Comparison of ENCODE assay signal across 32 cellular contexts in genomic region chr20:53956013-53956715, GRCh38.
"Had no signal": no experiment of that assay in that cellular context is flagged by ENCODE, and none has a peak within 500 bp of the region (broad histone marks: within the 10 kb centered on the region; RNA-seq: fewer than 3 reads in every experiment).

No MANE protein-coding gene starts in this region.

- H3K9me3 ChIP-seq: adrenal gland, body of pancreas had no signal

- DNase-seq: activated B cell treated with CpG ODN at 0.5 μM for 24 hours; activated CD4-positive, alpha-beta memory T cell treated with anti-CD3 and anti-CD28 coated beads for 36 hours; activated CD4-positive, alpha-beta T cell treated with anti-CD3 and anti-CD28 coated beads for 4 hours; activated CD4-positive, alpha-beta T cell treated with anti-CD3 and anti-CD28 coated beads, Interleukin-2, amount 10 ng/mL, durations not matched to agents 24 days and 14 days; activated CD4-positive, alpha-beta T cell treated with anti-CD3 and anti-CD28 coated beads, Interleukin-2, amount 50 U/mL, for 1 hour; activated CD4-positive, alpha-beta T cell treated with anti-CD3 and anti-CD28 coated beads, Interleukin-2, amount 50 U/mL, for 4 hours; activated CD4-positive, CD25-positive, alpha-beta regulatory T cell treated with anti-CD3 and anti-CD28 coated beads, Interleukin-2, amount 50 U/mL, for 72 hours; activated CD8-positive, alpha-beta memory T cell treated with anti-CD3 and anti-CD28 coated beads, Interleukin-2, amount 50 U/mL, for 48 hours; activated CD8-positive, alpha-beta T cell treated with anti-CD3 and anti-CD28 coated beads for 36 hours; activated effector memory CD4-positive, alpha-beta T cell treated with anti-CD3 and anti-CD28 coated beads, Interleukin-2, amount 50 U/mL, for 16 hours; activated gamma-delta T cell treated with Interleukin-2 at 50 U/mL for 16 hours; activated naive CD4-positive, alpha-beta T cell; activated naive CD4-positive, alpha-beta T cell treated with anti-CD3 and anti-CD28 coated beads for 36 hours; activated naive CD4-positive, alpha-beta T cell treated with anti-CD3 and anti-CD28 coated beads, Interleukin-2, amount 50 U/mL, for 16 hours; activated naive CD8-positive, alpha-beta T cell treated with anti-CD3 and anti-CD28 coated beads for 36 hours; activated T-cell treated with anti-CD3 and anti-CD28 coated beads, Interleukin-2, amount 50 U/mL, for 4 hours; activated T-cell treated with anti-CD3 and anti-CD28 coated beads, Interleukin-2, amount 50 U/mL, for 72 hours; adrenal gland; amniotic stem cell; aorta; body of pancreas; brain microvascular endothelial cell; central memory CD4-positive, alpha-beta T cell; T-helper 1 cell; T-helper 2 cell; T-helper 9 cell had no signal

- H3K4me3 ChIP-seq: adrenal gland, body of pancreas, breast epithelium had no signal

- H3K36me3 ChIP-seq: adrenal gland, brain microvascular endothelial cell, breast epithelium had no signal

- FAIRE-seq: astrocyte, TTC549 had no signal

- ATAC-seq: activated CD8-positive, alpha-beta T cell treated with anti-CD3 and anti-CD28 coated beads for 36 hours; activated naive CD4-positive, alpha-beta T cell treated with anti-CD3 and anti-CD28 coated beads, Interleukin-2, amount 50 U/mL, for 72 hours; activated T-cell treated with anti-CD3 and anti-CD28 coated beads, Interleukin-2, amount 50 U/mL, for 4 hours; activated T-cell treated with anti-CD3 and anti-CD28 coated beads, Interleukin-2, amount 50 U/mL, for 72 hours; activated T-helper 17 cell treated with anti-CD3 and anti-CD28 coated beads, Interleukin-2, amount 50 U/mL, for 72 hours; body of pancreas had no signal

- H3K4me1 ChIP-seq: body of pancreas, breast epithelium had no signal

- H3K27ac ChIP-seq: adrenal gland, body of pancreas, brain microvascular endothelial cell, breast epithelium, VCaP had no signal

- H3K27me3 ChIP-seq: adrenal gland, body of pancreas, brain microvascular endothelial cell, breast epithelium had no signal
